In the genomic region with DNA sequence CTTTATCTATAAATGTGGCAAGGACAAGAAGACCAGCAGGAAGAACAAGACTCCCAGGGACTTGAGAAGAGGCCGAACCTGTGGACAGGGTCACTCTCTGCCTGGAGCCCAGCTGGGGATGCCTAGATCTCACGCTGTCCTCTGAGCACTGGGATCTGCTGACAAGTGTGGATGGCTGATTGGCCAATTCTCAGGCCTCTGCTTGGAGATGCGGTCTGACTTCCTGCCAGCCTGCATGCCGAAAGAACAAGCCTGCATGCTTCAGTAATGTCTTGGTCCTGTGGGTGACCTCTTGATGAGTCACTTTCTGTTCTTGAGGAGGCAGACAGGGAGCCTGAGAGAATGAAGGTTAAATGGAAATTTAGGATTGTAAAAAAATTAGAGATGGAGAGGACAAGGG, we compare ENCODE assay signal across 8 cellular contexts.
DNase-seq lines count a peak whose midpoint lies in the region; ATAC-seq and TF ChIP-seq lines count a peak whose summit lies in the region.

No MANE protein-coding gene starts in this region.

- peaks cover 6% of the 10 kb centered on the region for H3K27me3 Mint-ChIP-seq in GM23338 (ENCODE audit: insufficient read depth, low read depth, poor library complexity)
- H3K27me3 Mint-ChIP-seq in activated CD4-positive, alpha-beta T cell treated with anti-CD3 and anti-CD28 coated beads, Interleukin-2, amount 10 ng/mL, durations not matched to agents 24 days and 14 days: no peaks in the 10 kb centered on the region

- peaks cover 7% of the 10 kb centered on the region; the same call in 2 of the 3 replicates for H3K36me3 Mint-ChIP-seq in GM23338 (ENCODE audit: low read depth)
- no peaks in the 10 kb centered on the region for H3K36me3 Mint-ChIP-seq in activated CD4-positive, alpha-beta T cell treated with anti-CD3 and anti-CD28 coated beads, Interleukin-2, amount 10 ng/mL, durations not matched to agents 24 days and 14 days (ENCODE audit: low read depth)

- no peak overlapping the region for H3K4me3 Mint-ChIP-seq in GM23338
- no peak overlapping the region for H3K4me3 Mint-ChIP-seq in activated CD4-positive, alpha-beta T cell treated with anti-CD3 and anti-CD28 coated beads, Interleukin-2, amount 10 ng/mL, durations not matched to agents 24 days and 14 days

- no peaks in the 10 kb centered on the region for H3K9me3 ChIP-seq in hepatocyte (ENCODE audit: low read depth)

- H3K79me2 ChIP-seq in GM23338 (replicated peaks; ENCODE audit: insufficient read depth): peaks cover 7% of the 10 kb centered on the region; the same call in 1 of the 2 replicates
- no peaks in the 10 kb centered on the region for H3K79me2 ChIP-seq in hepatocyte

- H3K4me1 ChIP-seq in GM23338 (ENCODE audit: insufficient read depth): 0 out of 2 replicates have a peak, but pooled peaks cover 3% of the 10 kb centered on the region
- no peaks in the 10 kb centered on the region for H3K4me1 ChIP-seq in hepatocyte (ENCODE audit: insufficient read depth)

- no peaks in the 10 kb centered on the region for H3K9me3 Mint-ChIP-seq in GM23338
- H3K9me3 Mint-ChIP-seq in activated CD4-positive, alpha-beta T cell treated with anti-CD3 and anti-CD28 coated beads, Interleukin-2, amount 10 ng/mL, durations not matched to agents 24 days and 14 days: peaks cover 3% of the 10 kb centered on the region

- no peaks in the 10 kb centered on the region for H3K36me3 ChIP-seq in GM23338 (ENCODE audit: insufficient read depth)
- no peaks in the 10 kb centered on the region for H3K36me3 ChIP-seq in hepatocyte (replicated peaks; ENCODE audit: insufficient read depth, low read depth)

- peaks cover 8% of the 10 kb centered on the region; the same call in 1 of the 3 replicates for H3K4me1 Mint-ChIP-seq in GM23338
- no peaks in the 10 kb centered on the region for H3K4me1 Mint-ChIP-seq in activated CD4-positive, alpha-beta T cell treated with anti-CD3 and anti-CD28 coated beads, Interleukin-2, amount 10 ng/mL, durations not matched to agents 24 days and 14 days

- ATAC-seq in GM23338: peak; percentile 26; the same call in 2 of the 3 replicates

- CTCF ChIA-PET in RWPE1 (lab: Yijun Ruan, JAX): no interaction called here

- no peak overlapping the region for H3K27ac Mint-ChIP-seq in GM23338
- H3K27ac Mint-ChIP-seq in activated CD4-positive, alpha-beta T cell treated with anti-CD3 and anti-CD28 coated beads, Interleukin-2, amount 10 ng/mL, durations not matched to agents 24 days and 14 days: no peak overlapping the region

- intact Hi-C loops in activated CD4-positive, alpha-beta T cell treated with anti-CD3 and anti-CD28 coated beads, Interleukin-2, amount 10 ng/mL, durations not matched to agents 24 days and 14 days (cut with micrococcal nuclease): no loop called here

- DNase-seq in AG20443 (ENCODE audit: low spot score): peak; percentile 75
- DNase-seq in GM23338 (ENCODE audit: low spot score): no peak
- peak; percentile 70 for DNase-seq in RWPE1 (ENCODE audit: low spot score)
- DNase-seq in hepatocyte (ENCODE audit: low spot score): peak; percentile 24
- no peak for DNase-seq in iPS-NIHi11 (ENCODE audit: low spot score)
- no peak for DNase-seq in stimulated activated CD4-positive, alpha-beta T cell treated with anti-CD3 and anti-CD28 coated beads, Interleukin-2, amount 100 ng/mL, for 24 hours
- DNase-seq in activated CD4-positive, alpha-beta T cell treated with anti-CD3 and anti-CD28 coated beads, Interleukin-2, amount 10 ng/mL, durations not matched to agents 24 days and 14 days: no peak
- DNase-seq in activated naive CD4-positive, alpha-beta T cell (lab: John Stamatoyannopoulos, UW): no peak

- no peaks in the 10 kb centered on the region; the same call in 1 of the 2 replicates for H4K20me1 ChIP-seq in GM23338 (replicated peaks; ENCODE audit: insufficient read depth)
- no peaks in the 10 kb centered on the region for H4K20me1 ChIP-seq in hepatocyte (ENCODE audit: insufficient read depth, poor library complexity, severe bottlenecking)

- H3K4me3 ChIP-seq in GM23338: no peak overlapping the region
- no peak overlapping the region for H3K4me3 ChIP-seq in hepatocyte

- H3K9me2 ChIP-seq in GM23338 (ENCODE audit: insufficient read depth): no peaks in the 10 kb centered on the region
- no peaks in the 10 kb centered on the region for H3K9me2 ChIP-seq in hepatocyte (replicated peaks; ENCODE audit: insufficient read depth)

- H3K27me3 ChIP-seq in GM23338 (ENCODE audit: insufficient read depth): no peaks in the 10 kb centered on the region
- H3K27me3 ChIP-seq in hepatocyte: no peaks in the 10 kb centered on the region

- H2AFZ ChIP-seq in GM23338 (no peak overlapping the region), hepatocyte (no peak overlapping the region)

- H3K4me2 ChIP-seq in GM23338: no peak overlapping the region
- H3K4me2 ChIP-seq in hepatocyte: no peak overlapping the region

- POLR2A ChIA-PET in RWPE1 (lab: Yijun Ruan, JAX; ENCODE audit: low non-redundant PET): no interaction called here

- H3F3A ChIP-seq in GM23338 (replicated peaks; ENCODE audit: low read depth): no peaks in the 10 kb centered on the region

- 51% methylated on average over 4 of the region's 4 CpGs for WGBS in hepatocyte (ENCODE audit: low lambda C conversion rate, missing lambda C conversion rate)

- H3K27ac ChIP-seq in GM23338 (ENCODE audit: low read depth) (no peak overlapping the region), RWPE1 (no peak overlapping the region), hepatocyte (no peak overlapping the region)

- TF ChIP-seq CTCF in GM23338 (conservative IDR thresholded peaks at IDR 0.05; ENCODE audit: low read depth in 2 of 2) (no peak), RWPE1 (conservative IDR thresholded peaks at IDR 0.05; ENCODE audit: low read depth) (no peak), hepatocyte (IDR thresholded peaks at IDR 0.05; ENCODE audit: poor library complexity) (no peak)

TF ChIP-seq in GM23338, 12 proteins besides CTCF, POLR2A, EP300 and RAD21 (continues in another document):
- TF ChIP-seq, protein P1, sequence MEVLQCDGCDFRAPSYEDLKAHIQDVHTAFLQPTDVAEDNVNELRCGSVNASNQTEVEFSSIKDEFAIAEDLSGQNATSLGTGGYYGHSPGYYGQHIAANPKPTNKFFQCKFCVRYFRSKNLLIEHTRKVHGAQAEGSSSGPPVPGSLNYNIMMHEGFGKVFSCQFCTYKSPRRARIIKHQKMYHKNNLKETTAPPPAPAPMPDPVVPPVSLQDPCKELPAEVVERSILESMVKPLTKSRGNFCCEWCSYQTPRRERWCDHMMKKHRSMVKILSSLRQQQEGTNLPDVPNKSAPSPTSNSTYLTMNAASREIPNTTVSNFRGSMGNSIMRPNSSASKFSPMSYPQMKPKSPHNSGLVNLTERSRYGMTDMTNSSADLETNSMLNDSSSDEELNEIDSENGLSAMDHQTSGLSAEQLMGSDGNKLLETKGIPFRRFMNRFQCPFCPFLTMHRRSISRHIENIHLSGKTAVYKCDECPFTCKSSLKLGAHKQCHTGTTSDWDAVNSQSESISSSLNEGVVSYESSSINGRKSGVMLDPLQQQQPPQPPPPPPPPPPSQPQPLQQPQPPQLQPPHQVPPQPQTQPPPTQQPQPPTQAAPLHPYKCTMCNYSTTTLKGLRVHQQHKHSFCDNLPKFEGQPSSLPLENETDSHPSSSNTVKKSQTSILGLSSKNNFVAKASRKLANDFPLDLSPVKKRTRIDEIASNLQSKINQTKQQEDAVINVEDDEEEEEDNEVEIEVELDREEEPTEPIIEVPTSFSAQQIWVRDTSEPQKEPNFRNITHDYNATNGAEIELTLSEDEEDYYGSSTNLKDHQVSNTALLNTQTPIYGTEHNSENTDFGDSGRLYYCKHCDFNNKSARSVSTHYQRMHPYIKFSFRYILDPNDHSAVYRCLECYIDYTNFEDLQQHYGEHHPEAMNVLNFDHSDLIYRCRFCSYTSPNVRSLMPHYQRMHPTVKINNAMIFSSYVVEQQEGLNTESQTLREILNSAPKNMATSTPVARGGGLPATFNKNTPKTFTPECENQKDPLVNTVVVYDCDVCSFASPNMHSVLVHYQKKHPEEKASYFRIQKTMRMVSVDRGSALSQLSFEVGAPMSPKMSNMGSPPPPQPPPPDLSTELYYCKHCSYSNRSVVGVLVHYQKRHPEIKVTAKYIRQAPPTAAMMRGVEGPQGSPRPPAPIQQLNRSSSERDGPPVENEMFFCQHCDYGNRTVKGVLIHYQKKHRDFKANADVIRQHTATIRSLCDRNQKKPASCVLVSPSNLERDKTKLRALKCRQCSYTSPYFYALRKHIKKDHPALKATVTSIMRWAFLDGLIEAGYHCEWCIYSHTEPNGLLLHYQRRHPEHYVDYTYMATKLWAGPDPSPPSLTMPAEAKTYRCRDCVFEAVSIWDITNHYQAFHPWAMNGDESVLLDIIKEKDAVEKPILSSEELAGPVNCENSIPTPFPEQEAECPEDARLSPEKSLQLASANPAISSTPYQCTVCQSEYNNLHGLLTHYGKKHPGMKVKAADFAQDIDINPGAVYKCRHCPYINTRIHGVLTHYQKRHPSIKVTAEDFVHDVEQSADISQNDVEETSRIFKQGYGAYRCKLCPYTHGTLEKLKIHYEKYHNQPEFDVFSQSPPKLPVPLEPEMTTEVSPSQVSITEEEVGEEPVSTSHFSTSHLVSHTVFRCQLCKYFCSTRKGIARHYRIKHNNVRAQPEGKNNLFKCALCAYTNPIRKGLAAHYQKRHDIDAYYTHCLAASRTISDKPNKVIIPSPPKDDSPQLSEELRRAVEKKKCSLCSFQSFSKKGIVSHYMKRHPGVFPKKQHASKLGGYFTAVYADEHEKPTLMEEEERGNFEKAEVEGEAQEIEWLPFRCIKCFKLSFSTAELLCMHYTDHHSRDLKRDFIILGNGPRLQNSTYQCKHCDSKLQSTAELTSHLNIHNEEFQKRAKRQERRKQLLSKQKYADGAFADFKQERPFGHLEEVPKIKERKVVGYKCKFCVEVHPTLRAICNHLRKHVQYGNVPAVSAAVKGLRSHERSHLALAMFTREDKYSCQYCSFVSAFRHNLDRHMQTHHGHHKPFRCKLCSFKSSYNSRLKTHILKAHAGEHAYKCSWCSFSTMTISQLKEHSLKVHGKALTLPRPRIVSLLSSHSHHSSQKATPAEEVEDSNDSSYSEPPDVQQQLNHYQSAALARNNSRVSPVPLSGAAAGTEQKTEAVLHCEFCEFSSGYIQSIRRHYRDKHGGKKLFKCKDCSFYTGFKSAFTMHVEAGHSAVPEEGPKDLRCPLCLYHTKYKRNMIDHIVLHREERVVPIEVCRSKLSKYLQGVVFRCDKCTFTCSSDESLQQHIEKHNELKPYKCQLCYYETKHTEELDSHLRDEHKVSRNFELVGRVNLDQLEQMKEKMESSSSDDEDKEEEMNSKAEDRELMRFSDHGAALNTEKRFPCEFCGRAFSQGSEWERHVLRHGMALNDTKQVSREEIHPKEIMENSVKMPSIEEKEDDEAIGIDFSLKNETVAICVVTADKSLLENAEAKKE (CRISPR knock-in tag; IDR thresholded peaks at IDR 0.05): no peak
- no peak for TF ChIP-seq ZNF331 (CRISPR knock-in tag; IDR thresholded peaks at IDR 0.05; ENCODE audit: low read depth)

Comparison
In these comparisons a context has a peak if more than half of its experiments do, and no peak if none do; other contexts are left out.
1. DNase-seq: peak in AG20443 (single experiment), RWPE1 (single experiment) and hepatocyte (single experiment); none in GM23338 (single experiment), iPS-NIHi11 (single experiment), stimulated activated CD4-positive, alpha-beta T cell treated with anti-CD3 and anti-CD28 coated beads, Interleukin-2, amount 100 ng/mL, for 24 hours (0 of 2), activated CD4-positive, alpha-beta T cell treated with anti-CD3 and anti-CD28 coated beads, Interleukin-2, amount 10 ng/mL, durations not matched to agents 24 days and 14 days (single experiment) and activated naive CD4-positive, alpha-beta T cell (0 of 4).